ENCODE assay signal across 9 cellular contexts in the genomic region with DNA sequence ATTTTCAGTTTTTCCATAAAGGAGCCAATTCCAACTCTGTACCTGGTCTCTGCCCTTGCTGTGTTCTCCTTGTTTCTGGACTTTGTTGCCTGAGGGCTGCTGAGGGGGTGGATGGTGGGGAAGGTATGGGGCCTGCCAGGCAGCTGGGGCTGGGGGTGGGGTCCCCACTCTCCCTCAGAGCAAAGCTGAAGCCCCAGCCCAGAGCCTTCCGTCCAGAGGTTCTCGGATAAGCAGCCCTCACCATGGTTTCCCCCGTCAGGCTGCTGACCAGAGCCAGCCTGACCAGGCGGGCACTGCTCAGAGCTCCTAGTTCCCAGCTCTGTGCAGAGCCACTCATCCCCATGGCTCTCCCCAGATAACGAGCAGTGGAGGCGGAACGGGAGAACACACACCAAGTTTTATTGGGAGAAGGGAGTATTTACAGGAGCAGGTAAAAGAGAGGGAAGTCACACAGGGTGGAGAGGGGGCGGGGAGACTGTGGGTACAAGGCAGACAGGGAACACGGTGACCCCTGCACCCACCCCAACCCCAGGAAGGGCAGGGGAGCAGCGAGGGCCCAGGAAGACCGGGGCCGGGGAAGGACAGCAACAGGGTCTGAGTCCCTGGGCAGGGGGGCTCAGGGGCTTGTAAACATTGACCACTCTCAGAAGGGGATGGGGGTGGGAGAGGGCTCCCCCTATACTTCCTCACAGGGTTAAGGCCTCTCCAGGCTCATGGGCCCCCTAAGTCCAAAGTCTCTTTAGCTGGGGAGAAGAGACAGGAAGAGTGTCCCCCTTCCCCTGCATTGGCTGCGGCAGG. TPM values are rescaled to one million over a fixed set of nuclear protein-coding genes. Genes with fewer than 3 reads are reported as not detected.
A peak's percentile ranks its signal among the peaks of the same experiment; 100 is the strongest.
DNase-seq lines count a peak whose midpoint lies in the region; ATAC-seq and TF ChIP-seq lines count a peak whose summit lies in the region.
"Had no signal": no experiment of that assay in that cellular context is flagged by ENCODE, and none has a peak within 500 bp of the region (broad histone marks: within the 10 kb centered on the region; RNA-seq: fewer than 3 reads in every experiment).

No MANE protein-coding gene starts in this region.

- no peak for TF ChIP-seq CTCF in RWPE1 (conservative IDR thresholded peaks at IDR 0.05; ENCODE audit: low read depth)

- peaks cover 29 to 47% of the 10 kb centered on the region in 2 donors for H3K36me3 Mint-ChIP-seq in stimulated activated naive B cell treated with anti-CD40 and anti-IgM and Interleukin-4, amounts not matched to agents 10 μg/mL and 1 μg/mL and 100 μg/mL, for 72 hours

- H3K4me1 Mint-ChIP-seq in stimulated activated naive B cell treated with anti-CD40 and anti-IgM and Interleukin-4, amounts not matched to agents 10 μg/mL and 1 μg/mL and 100 μg/mL, for 72 hours: peaks cover 15 to 44% of the 10 kb centered on the region in 2 donors

- H3K27ac ChIP-seq in RWPE1 (peak overlapping the region; percentile 92), esophagus (ENCODE audit: low read depth in 2 of 2, low read length in 1 of 2) (peak overlapping the region; percentile 55 to 72)
- H3K27ac ChIP-seq: SJCRH30 had no signal

- no peaks in the 10 kb centered on the region for H3K9me3 Mint-ChIP-seq in stimulated activated naive B cell treated with anti-CD40 and anti-IgM and Interleukin-4, amounts not matched to agents 10 μg/mL and 1 μg/mL and 100 μg/mL, for 72 hours

- peak overlapping the region; percentile 12 to 21 for H3K4me3 Mint-ChIP-seq in stimulated activated naive B cell treated with anti-CD40 and anti-IgM and Interleukin-4, amounts not matched to agents 10 μg/mL and 1 μg/mL and 100 μg/mL, for 72 hours

- CTCF ChIA-PET in RWPE1 (lab: Yijun Ruan, JAX): interaction anchor here (0.6 to 1.0 kb wide), 2 partner anchors 15 to 26 kb away, joined by 4 to 7 read pairs; no protein-coding TSS in a partner anchor

- H3K9me3 ChIP-seq in esophagus (ENCODE audit: control insufficient read depth in 2 of 2, insufficient read depth in 1 of 2, low read depth in 1 of 2, low read length in 1 of 2): no peaks in the 10 kb centered on the region
- H3K9me3 ChIP-seq: SJCRH30 had no signal

- H3K27me3 ChIP-seq in esophagus (ENCODE audit: control insufficient read depth in 1 of 2, insufficient read depth in 2 of 2, low read length in 2 of 2): no peaks in the 10 kb centered on the region
- H3K27me3 ChIP-seq: SJCRH30 had no signal

- WGBS in esophagus, 2 donors: 66 to 77% methylated on average over 11 to 13 of the region's 13 CpGs

- no peaks in the 10 kb centered on the region for H3K27me3 Mint-ChIP-seq in stimulated activated naive B cell treated with anti-CD40 and anti-IgM and Interleukin-4, amounts not matched to agents 10 μg/mL and 1 μg/mL and 100 μg/mL, for 72 hours

- H3K4me1 ChIP-seq in esophagus (ENCODE audit: control insufficient read depth in 2 of 2, insufficient read depth in 2 of 2, low read length in 1 of 2): peaks cover 8 to 10% of the 10 kb centered on the region in 2 donors
- H3K4me1 ChIP-seq: SJCRH30 had no signal

- POLR2A ChIA-PET in RWPE1 (lab: Yijun Ruan, JAX; ENCODE audit: low non-redundant PET): interaction anchor here (0.5 to 1.1 kb wide), 2 partner anchors 8 to 210 kb away, joined by 3 read pairs; a partner anchor contains a TSS

- no peak for ATAC-seq in stimulated activated naive B cell treated with anti-CD40 and anti-IgM and Interleukin-4, amounts not matched to agents 10 μg/mL and 1 μg/mL and 100 μg/mL, for 72 hours (replicated peaks)
- ATAC-seq in HG02970 (IDR thresholded peaks at IDR 0.05; ENCODE audit: low FRiP score, unreplicated experiment): no peak

- peak; percentile 57 for DNase-seq in activated CD8-positive, alpha-beta memory T cell treated with anti-CD3 and anti-CD28 coated beads for 24 hours
- no peak for DNase-seq in activated CD8-positive, alpha-beta memory T cell treated with anti-CD3 and anti-CD28 coated beads, Interleukin-2, amount 50 U/mL, for 4 hours
- no peak for DNase-seq in RWPE1 (ENCODE audit: low spot score)
- no peak for DNase-seq in stimulated activated naive B cell treated with anti-CD40 and anti-IgM and Interleukin-4, amounts not matched to agents 10 μg/mL and 1 μg/mL and 100 μg/mL, for 72 hours
- no peak for DNase-seq in EL
- no peak for DNase-seq in SHP77 (lab: John Stamatoyannopoulos, UW)
- DNase-seq: SJCRH30 had no signal

- peak overlapping the region; percentile 48 for H3K27ac Mint-ChIP-seq in stimulated activated naive B cell treated with anti-CD40 and anti-IgM and Interleukin-4, amounts not matched to agents 10 μg/mL and 1 μg/mL and 100 μg/mL, for 72 hours

- H3K36me3 ChIP-seq in esophagus (ENCODE audit: control insufficient read depth in 2 of 2, insufficient read depth in 2 of 2, low read length in 1 of 2): peaks cover 21 to 58% of the 10 kb centered on the region in 2 donors

- no peak overlapping the region for H3K4me3 ChIP-seq in esophagus (ENCODE audit: low read depth in 1 of 2, low read length in 2 of 2)
- H3K4me3 ChIP-seq: SJCRH30 had no signal

RNA-seq across cellular contexts. Expression of a gene that starts 5.8 kb away (rescaled TPM):
- 100 to 1,000 TPM; 147 to 284 TPM for polyA plus RNA-seq in esophagus

RNA-seq across cellular contexts. Expression of a gene that starts 14.7 kb away (rescaled TPM):
- 10 to 100 TPM; 11.1 to 28.1 TPM for polyA plus RNA-seq in esophagus

RNA-seq across cellular contexts. Expression of a gene that starts 23.1 kb away (rescaled TPM):
- polyA plus RNA-seq in esophagus: not detected

RNA-seq across cellular contexts. Expression of a gene that starts 26.6 kb away (rescaled TPM):
- 10 to 100 TPM; 29.4 to 42.1 TPM for polyA plus RNA-seq in esophagus

RNA-seq across cellular contexts. Expression of a gene that starts 38.0 kb away (rescaled TPM):
- polyA plus RNA-seq in esophagus: under 1 TPM; 0.41 to 0.53 TPM
